Comparison of ENCODE assay signal across 18 cellular contexts in genomic region chr7:152887779-152888178, GRCh38.
DNase-seq lines count a peak whose midpoint lies in the region; FAIRE-seq and TF ChIP-seq lines count a peak whose summit lies in the region.
"Had no signal": no experiment of that assay in that cellular context is flagged by ENCODE, and none has a peak within 500 bp of the region (broad histone marks: within the 10 kb centered on the region; RNA-seq: fewer than 3 reads in every experiment).

No MANE protein-coding gene starts in this region.

- no peaks in the 10 kb centered on the region for H3K9me3 ChIP-seq in kidney (ENCODE audit: control insufficient read depth in 1 of 2, low read length in 2 of 2)
- no peaks in the 10 kb centered on the region for H3K9me3 ChIP-seq in vagina
- H3K9me3 ChIP-seq: A549, Caco-2, HAP-1 had no signal

- peaks cover 2% of the 10 kb centered on the region for H3K36me3 Mint-ChIP-seq in activated CD4-positive, alpha-beta memory T cell treated with anti-CD3 and anti-CD28 coated beads for 36 hours

- CTCF ChIA-PET in activated CD4-positive, alpha-beta memory T cell treated with anti-CD3 and anti-CD28 coated beads for 36 hours (lab: Charles Lee): no interaction called here

- TF ChIP-seq POLR2A in vagina (IDR thresholded peaks at IDR 0.05): no peak

- no peak overlapping the region for H3K27ac Mint-ChIP-seq in activated CD4-positive, alpha-beta memory T cell treated with anti-CD3 and anti-CD28 coated beads for 36 hours
- H3K27ac Mint-ChIP-seq: CD4-positive, alpha-beta T cell had no signal

- peak; percentile 30 for DNase-seq in activated CD8-positive, alpha-beta memory T cell treated with anti-CD3 and anti-CD28 coated beads for 24 hours
- no peak for DNase-seq in activated CD8-positive, alpha-beta memory T cell treated with anti-CD3 and anti-CD28 coated beads, Interleukin-2, amount 50 U/mL, for 48 hours
- peak; percentile 10 for DNase-seq in kidney
- DNase-seq in posterior vena cava (ENCODE audit: low spot score): peak; percentile 61
- no peak for DNase-seq in glomerular visceral epithelial cell (ENCODE audit: extremely low spot score)
- no peak for DNase-seq in activated CD4-positive, alpha-beta memory T cell treated with anti-CD3 and anti-CD28 coated beads for 36 hours
- no peak for DNase-seq in vagina (ENCODE audit: extremely low spot score in 2 of 2)
- DNase-seq: AML-193; Caco-2; CD4-positive, alpha-beta T cell had no signal

- no peak for FAIRE-seq in kidney (lab: Jason Lieb, UNC)
- FAIRE-seq: A549, D721Med, G401.6, GM12891, GM19239 had no signal

- H3K9ac ChIP-seq in kidney (ENCODE audit: low read length in 2 of 2): no peak overlapping the region

- POLR2A ChIA-PET in activated CD4-positive, alpha-beta memory T cell treated with anti-CD3 and anti-CD28 coated beads for 36 hours (lab: Charles Lee): no interaction called here

- H3K4me3 Mint-ChIP-seq in activated CD4-positive, alpha-beta memory T cell treated with anti-CD3 and anti-CD28 coated beads for 36 hours: no peak overlapping the region
- H3K4me3 Mint-ChIP-seq: CD4-positive, alpha-beta T cell had no signal

- intact Hi-C loops in kidney (cut with DNase I): loop anchor here (10.0 kb wide), 1 partner anchor 807 kb away; no protein-coding TSS in a partner anchor
- intact Hi-C loops in posterior vena cava (cut with DNase I): no loop called here
- intact Hi-C loops in activated CD4-positive, alpha-beta memory T cell treated with anti-CD3 and anti-CD28 coated beads for 36 hours (cut with micrococcal nuclease): no loop called here
- intact Hi-C loops in vagina (cut with DNase I): no loop called here

- H3K4me3 ChIP-seq in kidney (ENCODE audit: low read length in 2 of 2) (no peak overlapping the region), vagina (no peak overlapping the region)
- H3K4me3 ChIP-seq: A549, HAP-1 had no signal

- H3K9me3 Mint-ChIP-seq in activated CD4-positive, alpha-beta memory T cell treated with anti-CD3 and anti-CD28 coated beads for 36 hours: no peaks in the 10 kb centered on the region

- no peaks in the 10 kb centered on the region for H3K27me3 Mint-ChIP-seq in activated CD4-positive, alpha-beta memory T cell treated with anti-CD3 and anti-CD28 coated beads for 36 hours
- H3K27me3 Mint-ChIP-seq: CD4-positive, alpha-beta T cell had no signal

- no peaks in the 10 kb centered on the region for H3K27me3 ChIP-seq in vagina

- no peaks in the 10 kb centered on the region for H3K4me1 Mint-ChIP-seq in activated CD4-positive, alpha-beta memory T cell treated with anti-CD3 and anti-CD28 coated beads for 36 hours (ENCODE audit: low read depth)

- TF ChIP-seq CTCF in kidney (IDR thresholded peaks at IDR 0.05; ENCODE audit: borderline replicate concordance, extremely low read depth, insufficient read depth): no peak
- no peak for TF ChIP-seq CTCF in vagina (IDR thresholded peaks at IDR 0.05)

- H3K27ac ChIP-seq in kidney (ENCODE audit: low read depth in 2 of 2, low read length in 2 of 2): no peak overlapping the region
- no peak overlapping the region for H3K27ac ChIP-seq in vagina
- H3K27ac ChIP-seq: 22Rv1, A549, C4-2B had no signal

- H3K36me3 ChIP-seq in kidney (ENCODE audit: control insufficient read depth in 1 of 2, insufficient read depth in 2 of 2, low read length in 2 of 2) (no peaks in the 10 kb centered on the region), vagina (no peaks in the 10 kb centered on the region)
- H3K36me3 ChIP-seq: HAP-1 had no signal

- no peaks in the 10 kb centered on the region for H3K4me1 ChIP-seq in kidney (ENCODE audit: control insufficient read depth in 1 of 2, insufficient read depth in 1 of 2, low read depth in 1 of 2, low read length in 2 of 2)
- no peaks in the 10 kb centered on the region for H3K4me1 ChIP-seq in vagina
- H3K4me1 ChIP-seq: A549, Caco-2, HAP-1 had no signal

Comparison
In these comparisons a context has a peak if more than half of its experiments do, and no peak if none do; other contexts are left out.
1. DNase-seq: peak in activated CD8-positive, alpha-beta memory T cell treated with anti-CD3 and anti-CD28 coated beads for 24 hours (single experiment), kidney (single experiment) and posterior vena cava (single experiment); none in activated CD8-positive, alpha-beta memory T cell treated with anti-CD3 and anti-CD28 coated beads, Interleukin-2, amount 50 U/mL, for 48 hours (single experiment), glomerular visceral epithelial cell (single experiment), activated CD4-positive, alpha-beta memory T cell treated with anti-CD3 and anti-CD28 coated beads for 36 hours (single experiment) and vagina (0 of 2).